30 cellular contexts compared by ENCODE assay signal in genomic region chr12:9856154-9856553, GRCh38. TPM values are rescaled to one million over a fixed set of nuclear protein-coding genes. Genes with fewer than 3 reads are reported as not detected.
"Had no signal": no experiment of that assay in that cellular context is flagged by ENCODE, and none has a peak within 500 bp of the region (broad histone marks: within the 10 kb centered on the region; RNA-seq: fewer than 3 reads in every experiment).

No MANE protein-coding gene starts in this region.

- H3K36me3 ChIP-seq: cardiac muscle cell, ovary, prostate gland had no signal

- H3K4me1 ChIP-seq: body of pancreas, prostate gland had no signal

- H3K27me3 Mint-ChIP-seq: activated B cell treated with CpG ODN at 0.5 μM for 24 hours; activated CD4-positive, alpha-beta T cell treated with anti-CD3 and anti-CD28 coated beads for 36 hours; naive B cell had no signal

- DNase-seq: activated B cell treated with CpG ODN at 0.5 μM for 24 hours; activated CD4-positive, alpha-beta T cell treated with anti-CD3 and anti-CD28 coated beads for 36 hours; activated CD4-positive, alpha-beta T cell treated with anti-CD3 and anti-CD28 coated beads, Interleukin-2, amount 50 U/mL, for 4 hours; activated CD8-positive, alpha-beta memory T cell treated with anti-CD3 and anti-CD28 coated beads for 24 hours; activated CD8-positive, alpha-beta memory T cell treated with anti-CD3 and anti-CD28 coated beads, Interleukin-2, amount 50 U/mL, for 4 hours; activated naive CD4-positive, alpha-beta T cell treated with Interleukin-2 at 50 U/mL for 16 hours; activated T-cell treated with anti-CD3 and anti-CD28 coated beads, Interleukin-2, amount 50 U/mL, for 4 hours; body of pancreas; dermis blood vessel endothelial cell; effector CD8-positive, alpha-beta T cell; erythroblast; foreskin fibroblast; heart right ventricle; naive B cell; ovary; stimulated activated CD4-positive, alpha-beta T cell treated with anti-CD3 and anti-CD28 coated beads, Interleukin-2, amount 100 ng/mL, for 48 hours; stimulated activated CD8-positive, alpha-beta memory T cell treated with anti-CD3 and anti-CD28 coated beads, Interleukin-4, amount 100 ng/mL, for 48 hours; stimulated activated naive CD4-positive, alpha-beta T cell; T1000; upper lobe of left lung had no signal

- H3K4me3 Mint-ChIP-seq: activated B cell treated with CpG ODN at 0.5 μM for 24 hours; activated CD4-positive, alpha-beta T cell treated with anti-CD3 and anti-CD28 coated beads for 36 hours; activated T-cell treated with anti-CD3 and anti-CD28 coated beads, Interleukin-2, amount 50 U/mL, for 4 hours; naive B cell; T-helper 1 cell treated with Interleukin-12 subunit alpha and Interleukin-12 subunit beta and Interleukin-4 antibody, amounts not matched to agents 30 μg/mL and 1 μg/mL, for 36 hours had no signal

- H3K27me3 ChIP-seq: body of pancreas, cardiac muscle cell, heart right ventricle, ovary, upper lobe of left lung had no signal

- H3K9me3 Mint-ChIP-seq: activated B cell treated with CpG ODN at 0.5 μM for 24 hours; activated T-cell treated with anti-CD3 and anti-CD28 coated beads, Interleukin-2, amount 50 U/mL, for 4 hours; T-helper 1 cell treated with Interleukin-12 subunit alpha and Interleukin-12 subunit beta and Interleukin-4 antibody, amounts not matched to agents 30 μg/mL and 1 μg/mL, for 36 hours had no signal

- H3K27ac ChIP-seq: body of pancreas, cardiac muscle cell, ovary, prostate gland had no signal

- ATAC-seq: activated CD4-positive, alpha-beta T cell treated with anti-CD3 and anti-CD28 coated beads for 36 hours; activated T-cell treated with anti-CD3 and anti-CD28 coated beads, Interleukin-2, amount 50 U/mL, for 4 hours; body of pancreas; heart right ventricle had no signal

- FAIRE-seq: keratinocyte had no signal

- H3K4me3 ChIP-seq: body of pancreas, cardiac muscle cell, heart right ventricle, lung, ovary, prostate gland, upper lobe of left lung had no signal

- H3K9me3 ChIP-seq: body of pancreas, heart right ventricle, ovary, prostate gland, upper lobe of left lung had no signal

- H3K27ac Mint-ChIP-seq: activated B cell treated with CpG ODN at 0.5 μM for 24 hours; activated CD4-positive, alpha-beta T cell treated with anti-CD3 and anti-CD28 coated beads for 36 hours; naive B cell; T-helper 1 cell treated with Interleukin-12 subunit alpha and Interleukin-12 subunit beta and Interleukin-4 antibody, amounts not matched to agents 30 μg/mL and 1 μg/mL, for 36 hours had no signal

RNA-seq across cellular contexts. Expression of gene CLEC2B, which starts 13.0 kb away (rescaled TPM):
- total RNA-seq: cardiac muscle cell, chondrocyte had no signal

RNA-seq across cellular contexts. Expression of gene KLRF2, which starts 25.1 kb away (rescaled TPM):
- total RNA-seq: activated B cell treated with CpG ODN at 0.5 μM for 24 hours; activated CD4-positive, alpha-beta T cell treated with anti-CD3 and anti-CD28 coated beads for 36 hours; activated T-cell treated with anti-CD3 and anti-CD28 coated beads, Interleukin-2, amount 50 U/mL, for 4 hours; body of pancreas; cardiac muscle cell; chondrocyte; dermis blood vessel endothelial cell; fibroblast of lung; heart right ventricle; lung; mesenteric fat pad; mucosa of gallbladder; ovary; prostate gland; subcutaneous adipose tissue; upper lobe of left lung had no signal
- polyA plus RNA-seq: cardiac muscle cell, fibroblast of lung, heart right ventricle, keratinocyte, lung, ovary had no signal

RNA-seq across cellular contexts. Expression of gene KLRF1, which starts 28.9 kb away (rescaled TPM):
- total RNA-seq: activated CD4-positive, alpha-beta T cell treated with anti-CD3 and anti-CD28 coated beads for 36 hours; activated T-cell treated with anti-CD3 and anti-CD28 coated beads, Interleukin-2, amount 50 U/mL, for 4 hours; body of pancreas; cardiac muscle cell; chondrocyte; dermis blood vessel endothelial cell; fibroblast of lung; mucosa of gallbladder; prostate gland had no signal
- polyA plus RNA-seq: cardiac muscle cell had no signal
